27 cellular contexts compared by ENCODE assay signal in genomic region chrX:95332530-95332929, GRCh38.
"Had no signal": no experiment of that assay in that cellular context is flagged by ENCODE, and none has a peak within 500 bp of the region (broad histone marks: within the 10 kb centered on the region; RNA-seq: fewer than 3 reads in every experiment).

No MANE protein-coding gene starts in this region.

- H3K9me3 ChIP-seq: esophagus squamous epithelium, heart right ventricle, lower lobe of right lung, psoas muscle, suprapubic skin had no signal

- ATAC-seq: activated naive CD4-positive, alpha-beta T cell treated with anti-CD3 and anti-CD28 coated beads, Interleukin-2, amount 50 U/mL, for 72 hours; activated T-cell treated with anti-CD3 and anti-CD28 coated beads, Interleukin-2, amount 50 U/mL, for 72 hours; heart right ventricle; left cardiac atrium; lower lobe of right lung; psoas muscle had no signal

- H3K27ac Mint-ChIP-seq: activated naive CD4-positive, alpha-beta T cell treated with anti-CD3 and anti-CD28 coated beads, Interleukin-2, amount 50 U/mL, for 72 hours; activated T-cell treated with anti-CD3 and anti-CD28 coated beads, Interleukin-2, amount 50 U/mL, for 72 hours had no signal

- H3K27ac ChIP-seq: epithelial cell of prostate, esophagus squamous epithelium, heart right ventricle, lower lobe of right lung, parathyroid adenoma, psoas muscle, suprapubic skin, tibial artery had no signal

- H3K4me1 Mint-ChIP-seq: central memory CD8-positive, alpha-beta T cell; naive B cell; neural crest cell had no signal

- H3K36me3 ChIP-seq: esophagus squamous epithelium, heart right ventricle, lower lobe of right lung, suprapubic skin, tibial artery had no signal

- H3K9me3 Mint-ChIP-seq: neural crest cell had no signal

- H3K4me3 Mint-ChIP-seq: activated T-cell treated with anti-CD3 and anti-CD28 coated beads, Interleukin-2, amount 50 U/mL, for 72 hours; central memory CD8-positive, alpha-beta T cell; naive B cell; neural crest cell had no signal

- H2AFZ ChIP-seq: parathyroid adenoma had no signal

- DNase-seq: activated CD4-positive, alpha-beta T cell treated with anti-CD3 and anti-CD28 coated beads for 4 hours; activated CD4-positive, alpha-beta T cell treated with anti-CD3 and anti-CD28 coated beads, Interleukin-2, amount 50 U/mL, for 4 hours; activated naive CD4-positive, alpha-beta T cell; activated T-cell treated with anti-CD3 and anti-CD28 coated beads for 4 hours; activated T-cell treated with anti-CD3 and anti-CD28 coated beads, Interleukin-2, amount 50 U/mL, for 72 hours; dermis blood vessel endothelial cell; effector CD4-positive, alpha-beta T cell; esophagus squamous epithelium; foreskin melanocyte; heart right ventricle; left cardiac atrium; lower lobe of right lung; mesenchymal stem cell; naive B cell; occipital lobe; psoas muscle; stimulated activated naive CD4-positive, alpha-beta T cell; tibial artery had no signal

- H3K36me3 Mint-ChIP-seq: activated naive CD4-positive, alpha-beta T cell treated with anti-CD3 and anti-CD28 coated beads, Interleukin-2, amount 50 U/mL, for 72 hours; naive B cell had no signal

- H3K79me2 ChIP-seq: parathyroid adenoma had no signal

- H3K27me3 ChIP-seq: heart right ventricle, suprapubic skin, tibial artery had no signal

- FAIRE-seq: bronchial epithelial cell, endometrium, keratinocyte had no signal

- H3K27me3 Mint-ChIP-seq: central memory CD8-positive, alpha-beta T cell; naive B cell had no signal

- H3K4me1 ChIP-seq: esophagus squamous epithelium, heart right ventricle, lower lobe of right lung, parathyroid adenoma, psoas muscle, suprapubic skin, tibial artery had no signal

- H3K4me3 ChIP-seq: esophagus squamous epithelium, heart right ventricle, lower lobe of right lung, psoas muscle, suprapubic skin, tibial artery had no signal

- H3K9ac ChIP-seq: parathyroid adenoma had no signal
